ENCODE assay signal across 14 cellular contexts in the genomic region with DNA sequence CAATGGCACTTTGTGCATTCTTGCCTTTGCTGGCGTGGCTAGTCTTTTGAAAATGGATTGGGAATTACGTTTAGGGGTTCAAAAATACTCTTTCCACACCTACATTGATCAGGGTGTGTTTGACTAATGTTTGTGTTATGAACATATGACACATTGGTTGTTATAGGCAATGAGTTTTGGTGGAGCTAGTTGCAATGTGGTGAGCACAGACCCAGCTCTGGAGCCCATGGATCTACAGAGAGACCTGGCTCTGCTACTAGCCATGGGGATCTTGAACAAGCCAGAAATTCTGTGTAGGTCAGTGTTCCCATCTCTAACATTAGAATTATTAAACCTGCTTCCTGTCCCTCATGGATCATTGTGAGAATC.
"Had no signal": no experiment of that assay in that cellular context is flagged by ENCODE, and none has a peak within 500 bp of the region (broad histone marks: within the 10 kb centered on the region; RNA-seq: fewer than 3 reads in every experiment).

No MANE protein-coding gene starts in this region.

- H3K27ac ChIP-seq: colonic mucosa, gastroesophageal sphincter, heart left ventricle, SK-N-MC had no signal

- H3K4me1 Mint-ChIP-seq: activated CD4-positive, alpha-beta T cell treated with anti-CD3 and anti-CD28 coated beads for 36 hours; activated CD8-positive, alpha-beta memory T cell treated with anti-CD3 and anti-CD28 coated beads, Interleukin-2, amount 10 ng/mL, durations not matched to agents 7 days and 5 days; central memory CD8-positive, alpha-beta T cell had no signal

- H3K4me3 ChIP-seq: colonic mucosa, gastroesophageal sphincter, heart left ventricle, SK-N-MC had no signal

- H3K36me3 ChIP-seq: colonic mucosa, gastroesophageal sphincter, heart left ventricle had no signal

- ATAC-seq: activated CD4-positive, alpha-beta T cell treated with anti-CD3 and anti-CD28 coated beads for 36 hours; activated CD8-positive, alpha-beta memory T cell treated with anti-CD3 and anti-CD28 coated beads, Interleukin-2, amount 10 ng/mL, durations not matched to agents 7 days and 5 days; gastroesophageal sphincter; heart left ventricle; WTC11 had no signal

- H3K36me3 Mint-ChIP-seq: activated CD8-positive, alpha-beta memory T cell treated with anti-CD3 and anti-CD28 coated beads, Interleukin-2, amount 10 ng/mL, durations not matched to agents 7 days and 5 days; brain; WTC11 had no signal

- H3K27me3 ChIP-seq: colonic mucosa, gastroesophageal sphincter had no signal

- H3K4me1 ChIP-seq: colonic mucosa, gastroesophageal sphincter, heart left ventricle had no signal

- H3K27ac Mint-ChIP-seq: activated CD4-positive, alpha-beta T cell treated with anti-CD3 and anti-CD28 coated beads for 36 hours; activated CD8-positive, alpha-beta memory T cell treated with anti-CD3 and anti-CD28 coated beads, Interleukin-2, amount 10 ng/mL, durations not matched to agents 7 days and 5 days; activated naive CD4-positive, alpha-beta T cell treated with anti-CD3 and anti-CD28 coated beads for 36 hours; brain; nephron; T-helper 2 cell treated with Interferon-gamma antibody and Interleukin-4, amounts not matched to agents 5 μg/mL and 100 μg/mL, for 36 hours; WTC11 had no signal

- H3K9me3 ChIP-seq: colonic mucosa, gastroesophageal sphincter, heart left ventricle had no signal

- H3K9me3 Mint-ChIP-seq: activated naive CD4-positive, alpha-beta T cell treated with anti-CD3 and anti-CD28 coated beads for 36 hours; central memory CD8-positive, alpha-beta T cell; nephron; T-helper 2 cell treated with Interferon-gamma antibody and Interleukin-4, amounts not matched to agents 5 μg/mL and 100 μg/mL, for 36 hours had no signal

- H3K4me3 Mint-ChIP-seq: activated CD4-positive, alpha-beta T cell treated with anti-CD3 and anti-CD28 coated beads for 36 hours; activated CD8-positive, alpha-beta memory T cell treated with anti-CD3 and anti-CD28 coated beads, Interleukin-2, amount 10 ng/mL, durations not matched to agents 7 days and 5 days; activated naive CD4-positive, alpha-beta T cell treated with anti-CD3 and anti-CD28 coated beads for 36 hours; brain; central memory CD8-positive, alpha-beta T cell; nephron; T-helper 2 cell treated with Interferon-gamma antibody and Interleukin-4, amounts not matched to agents 5 μg/mL and 100 μg/mL, for 36 hours; WTC11 had no signal

- DNase-seq: activated CD4-positive, alpha-beta T cell treated with anti-CD3 and anti-CD28 coated beads for 36 hours; activated CD4-positive, alpha-beta T cell treated with anti-CD3 and anti-CD28 coated beads, Interleukin-2, amount 50 U/mL, for 48 hours; activated CD8-positive, alpha-beta memory T cell treated with anti-CD3 and anti-CD28 coated beads, Interleukin-2, amount 10 ng/mL, durations not matched to agents 7 days and 5 days; activated naive CD4-positive, alpha-beta T cell treated with anti-CD3 and anti-CD28 coated beads for 36 hours; heart left ventricle; posterior cingulate gyrus had no signal

- H3K27me3 Mint-ChIP-seq: activated CD8-positive, alpha-beta memory T cell treated with anti-CD3 and anti-CD28 coated beads, Interleukin-2, amount 10 ng/mL, durations not matched to agents 7 days and 5 days; brain; central memory CD8-positive, alpha-beta T cell had no signal
